28 cellular contexts compared by ENCODE assay signal in genomic region chr3:189294649-189295048, GRCh38.
"Had no signal": no experiment of that assay in that cellular context is flagged by ENCODE, and none has a peak within 500 bp of the region (broad histone marks: within the 10 kb centered on the region; RNA-seq: fewer than 3 reads in every experiment).

No MANE protein-coding gene starts in this region.

- H3K27ac ChIP-seq: neural progenitor cell, ovary, parathyroid adenoma, psoas muscle, right lobe of liver, sigmoid colon, spleen, suprapubic skin, testis, tibial artery, transverse colon, upper lobe of right lung, uterus had no signal

- ATAC-seq: natural killer cell; psoas muscle; right cardiac atrium; right lobe of liver; stimulated activated memory B cell treated with anti-CD40 and anti-IgM and Interleukin-4, amounts not matched to agents 10 μg/mL and 1 μg/mL and 100 μg/mL, for 72 hours; stimulated activated naive CD8-positive, alpha-beta T cell treated with anti-CD3 and anti-CD28 coated beads, Interleukin-15, amount 100 ng/mL, for 72 hours; stimulated activated naive CD8-positive, alpha-beta T cell treated with anti-CD3 and anti-CD28 coated beads, Interleukin-15, Interleukin-2, amounts not matched to agents 100 U/mL and 50 U/mL, for 24 hours; upper lobe of right lung had no signal

- H3K4me1 ChIP-seq: neural progenitor cell, parathyroid adenoma, psoas muscle, right lobe of liver, spleen, testis, upper lobe of right lung, uterus had no signal

- H3K9me3 ChIP-seq: ovary, psoas muscle, right lobe of liver, sigmoid colon, spleen, suprapubic skin, testis, tibial artery, transverse colon, upper lobe of right lung, uterus had no signal

- H3K36me3 ChIP-seq: neural progenitor cell, ovary, right lobe of liver, sigmoid colon, spleen, suprapubic skin, tibial artery, transverse colon, upper lobe of right lung, uterus had no signal

- H3K9ac ChIP-seq: neural progenitor cell, parathyroid adenoma had no signal

- H3K4me3 ChIP-seq: neural progenitor cell, ovary, psoas muscle, right lobe of liver, sigmoid colon, smooth muscle cell, spleen, suprapubic skin, testis, tibial artery, transverse colon, upper lobe of right lung, uterus had no signal

- DNase-seq: natural killer cell; occipital lobe; ovary; posterior cingulate gyrus; psoas muscle; right cardiac atrium; right lobe of liver; sigmoid colon; spleen; stimulated activated CD4-positive, alpha-beta T cell treated with anti-CD3 and anti-CD28 coated beads, Interleukin-12 subunit alpha, Interleukin-12 subunit beta, amount 100 ng/mL, for 4 hours; stimulated activated CD4-positive, alpha-beta T cell treated with anti-CD3 and anti-CD28 coated beads, Interleukin-1b, Interleukin-23, amount 100 ng/mL, for 48 hours; stimulated activated CD4-positive, alpha-beta T cell treated with anti-CD3 and anti-CD28 coated beads, Interleukin-4, amount 100 ng/mL, for 1 hour; stimulated activated CD4-positive, alpha-beta T cell treated with anti-CD3 and anti-CD28 coated beads, Interleukin-4, amount 100 ng/mL, for 4 hours; stimulated activated CD8-positive, alpha-beta memory T cell treated with anti-CD3 and anti-CD28 coated beads, Interleukin-4, amount 100 ng/mL, for 48 hours; stimulated activated naive CD4-positive, alpha-beta T cell; stimulated activated naive CD8-positive, alpha-beta T cell treated with anti-CD3 and anti-CD28 coated beads, Interleukin-15, amount 100 ng/mL, for 72 hours; stimulated activated naive CD8-positive, alpha-beta T cell treated with anti-CD3 and anti-CD28 coated beads, Interleukin-15, Interleukin-2, amounts not matched to agents 100 U/mL and 50 U/mL, for 24 hours; substantia nigra; testis; tibial artery; transverse colon; upper lobe of right lung; uterus had no signal
